Comparison of ENCODE assay signal across 1 cellular context in the genomic region with DNA sequence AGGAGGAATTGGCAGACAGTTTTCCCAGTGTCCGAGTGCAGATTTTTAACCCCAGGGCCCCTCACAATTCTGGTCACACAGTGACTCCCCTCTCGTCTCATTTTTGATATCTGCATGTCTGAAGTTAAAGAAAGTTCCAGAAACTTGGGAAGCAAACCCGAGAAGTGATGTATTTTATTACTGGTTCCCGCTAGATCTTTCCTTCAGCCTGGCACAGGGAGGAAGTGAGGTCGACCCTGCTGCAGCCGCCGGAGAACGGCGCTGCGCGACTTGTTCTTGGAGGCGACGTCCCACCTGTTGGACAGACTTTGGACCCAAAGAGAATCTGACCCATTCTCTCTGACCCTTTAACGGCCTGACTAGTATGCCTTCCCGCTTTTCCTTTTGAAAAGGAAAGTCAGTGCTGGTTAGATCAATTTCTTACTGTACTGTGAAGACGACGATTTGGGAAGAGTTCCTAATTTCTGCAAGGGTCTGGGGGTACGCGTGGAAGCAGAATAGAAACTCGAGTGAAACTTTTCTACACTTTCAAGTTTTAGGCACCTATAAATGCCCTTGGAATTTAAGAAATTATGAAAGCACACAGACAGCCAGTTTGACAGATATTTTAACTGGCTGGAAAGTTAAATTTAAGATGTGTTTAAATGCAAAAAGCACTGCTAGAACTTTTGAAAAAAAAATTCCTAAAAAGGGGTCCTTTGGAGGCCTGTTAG.
A peak's percentile ranks its signal among the peaks of the same experiment; 100 is the strongest.
TF ChIP-seq lines count a peak whose summit lies in the region.

No MANE protein-coding gene starts in this region.

TF ChIP-seq in HepG2, 621 proteins besides CTCF, POLR2A, EP300 and RAD21 (continued from another document and continues in another):
- TF ChIP-seq ETV5 (CRISPR knock-in tag; IDR thresholded peaks at IDR 0.05; ENCODE audit: borderline replicate concordance) (peak; percentile 45; the same call in 1 of the 2 replicates), MED1 (CRISPR knock-in tag; IDR thresholded peaks at IDR 0.05) (peak; percentile 39; the same call in 1 of the 2 replicates), PITX1 (CRISPR knock-in tag; IDR thresholded peaks at IDR 0.05) (no peak), SALL1 (CRISPR knock-in tag; IDR thresholded peaks at IDR 0.05) (peak; percentile 60), RARA (CRISPR knock-in tag; IDR thresholded peaks at IDR 0.05) (0 out of 2 replicates have a peak, but pooled peaks have one; percentile 21), HOXA3 (CRISPR knock-in tag; IDR thresholded peaks at IDR 0.05) (peak; percentile 53; the same call in 1 of the 2 replicates), E2F5 (CRISPR knock-in tag; conservative IDR thresholded peaks at IDR 0.05) (no peak), ZNF280B (CRISPR knock-in tag; IDR thresholded peaks at IDR 0.05; ENCODE audit: borderline replicate concordance) (no peak), TOE1 (CRISPR knock-in tag; IDR thresholded peaks at IDR 0.05) (no peak), ZNF720 (CRISPR knock-in tag; IDR thresholded peaks at IDR 0.05) (no peak), GATAD2A (CRISPR knock-in tag; IDR thresholded peaks at IDR 0.05) (peak; percentile 68), NCOR1 (IDR thresholded peaks at IDR 0.05; ENCODE audit: borderline replicate concordance, low read length) (peak; percentile 60; the same call in 1 of the 2 replicates), POLR2G (IDR thresholded peaks at IDR 0.05; ENCODE audit: low read depth, low read length) (peak; percentile 34; the same call in 1 of the 2 replicates), SIN3A (IDR thresholded peaks at IDR 0.05; ENCODE audit: borderline replicate concordance, low read depth, low read length) (0 out of 2 replicates have a peak, but pooled peaks have one; percentile 62), HDAC1 (CRISPR knock-in tag; IDR thresholded peaks at IDR 0.05) (peak; percentile 47; the same call in 1 of the 2 replicates), ZMYM2 (CRISPR knock-in tag; IDR thresholded peaks at IDR 0.05) (no peak), ZSCAN9 (CRISPR knock-in tag; IDR thresholded peaks at IDR 0.05; ENCODE audit: borderline replicate concordance) (no peak; the same call in 1 of the 2 replicates), TEAD2 (CRISPR knock-in tag; IDR thresholded peaks at IDR 0.05) (no peak), HMGA1 (CRISPR knock-in tag; conservative IDR thresholded peaks at IDR 0.05) (no peak), HDAC2 (CRISPR knock-in tag; IDR thresholded peaks at IDR 0.05) (peak; percentile 56; the same call in 1 of the 2 replicates), PCBP1 (IDR thresholded peaks at IDR 0.05; ENCODE audit: borderline replicate concordance, low read depth, low read length) (no peak), SKI (IDR thresholded peaks at IDR 0.05; ENCODE audit: partially characterized antibody) (peak; percentile 30), ZMYM4 (CRISPR knock-in tag; IDR thresholded peaks at IDR 0.05) (peak; percentile 39; the same call in 1 of the 2 replicates), MBNL3 (CRISPR knock-in tag; conservative IDR thresholded peaks at IDR 0.05) (no peak), ZNF580 (CRISPR knock-in tag; IDR thresholded peaks at IDR 0.05; ENCODE audit: borderline replicate concordance, low read depth) (0 out of 2 replicates have a peak, but pooled peaks have one; percentile 38), ZSCAN20 (CRISPR knock-in tag; IDR thresholded peaks at IDR 0.05; ENCODE audit: borderline replicate concordance) (0 out of 2 replicates have a peak, but pooled peaks have one; percentile 36), ELF3 (CRISPR knock-in tag; IDR thresholded peaks at IDR 0.05) (peak; percentile 68), ZNF260 (CRISPR knock-in tag; IDR thresholded peaks at IDR 0.05; ENCODE audit: borderline replicate concordance, low read depth) (no peak), TBL1XR1 (IDR thresholded peaks at IDR 0.05; ENCODE audit: borderline replicate concordance, low read length, partially characterized antibody) (no peak), RFX5 (IDR thresholded peaks at IDR 0.05; ENCODE audit: low read depth, low read length) (no peak), SIX4 (CRISPR knock-in tag; IDR thresholded peaks at IDR 0.05) (peak; percentile 30; the same call in 1 of the 2 replicates)
- TF ChIP-seq, protein P1, sequence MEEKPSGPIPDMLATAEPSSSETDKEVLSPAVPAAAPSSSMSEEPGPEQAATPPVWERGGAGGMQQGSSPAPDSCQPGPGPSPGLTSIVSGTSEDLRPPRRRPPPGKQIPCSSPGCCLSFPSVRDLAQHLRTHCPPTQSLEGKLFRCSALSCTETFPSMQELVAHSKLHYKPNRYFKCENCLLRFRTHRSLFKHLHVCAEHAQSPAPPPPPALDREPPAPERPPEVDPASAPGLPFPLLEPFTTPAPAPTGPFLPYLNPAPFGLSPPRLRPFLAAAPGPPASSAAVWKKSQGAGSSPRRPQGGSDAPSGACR (CRISPR knock-in tag; IDR thresholded peaks at IDR 0.05): 0 out of 2 replicates have a peak, but pooled peaks have one; percentile 33
- TF ChIP-seq, protein P2, sequence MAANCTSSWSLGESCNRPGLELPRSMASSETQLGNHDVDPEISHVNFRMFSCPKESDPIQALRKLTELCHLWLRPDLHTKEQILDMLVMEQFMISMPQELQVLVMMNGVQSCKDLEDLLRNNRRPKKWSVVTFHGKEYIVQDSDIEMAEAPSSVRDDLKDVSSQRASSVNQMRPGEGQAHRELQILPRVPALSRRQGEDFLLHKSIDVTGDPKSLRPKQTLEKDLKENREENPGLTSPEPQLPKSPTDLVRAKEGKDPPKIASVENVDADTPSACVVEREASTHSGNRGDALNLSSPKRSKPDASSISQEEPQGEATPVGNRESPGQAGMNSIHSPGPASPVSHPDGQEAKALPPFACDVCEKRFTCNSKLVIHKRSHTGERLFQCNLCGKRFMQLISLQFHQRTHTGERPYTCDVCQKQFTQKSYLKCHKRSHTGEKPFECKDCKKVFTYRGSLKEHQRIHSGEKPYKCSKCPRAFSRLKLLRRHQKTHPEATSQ (CRISPR knock-in tag; IDR thresholded peaks at IDR 0.05; ENCODE audit: borderline replicate concordance): 0 out of 2 replicates have a peak, but pooled peaks have one; percentile 42
- TF ChIP-seq, protein P3, sequence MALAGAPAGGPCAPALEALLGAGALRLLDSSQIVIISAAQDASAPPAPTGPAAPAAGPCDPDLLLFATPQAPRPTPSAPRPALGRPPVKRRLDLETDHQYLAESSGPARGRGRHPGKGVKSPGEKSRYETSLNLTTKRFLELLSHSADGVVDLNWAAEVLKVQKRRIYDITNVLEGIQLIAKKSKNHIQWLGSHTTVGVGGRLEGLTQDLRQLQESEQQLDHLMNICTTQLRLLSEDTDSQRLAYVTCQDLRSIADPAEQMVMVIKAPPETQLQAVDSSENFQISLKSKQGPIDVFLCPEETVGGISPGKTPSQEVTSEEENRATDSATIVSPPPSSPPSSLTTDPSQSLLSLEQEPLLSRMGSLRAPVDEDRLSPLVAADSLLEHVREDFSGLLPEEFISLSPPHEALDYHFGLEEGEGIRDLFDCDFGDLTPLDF (CRISPR knock-in tag; IDR thresholded peaks at IDR 0.05): peak; percentile 64; the same call in 1 of the 2 replicates
- TF ChIP-seq, protein P4, sequence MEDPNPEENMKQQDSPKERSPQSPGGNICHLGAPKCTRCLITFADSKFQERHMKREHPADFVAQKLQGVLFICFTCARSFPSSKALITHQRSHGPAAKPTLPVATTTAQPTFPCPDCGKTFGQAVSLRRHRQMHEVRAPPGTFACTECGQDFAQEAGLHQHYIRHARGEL (CRISPR knock-in tag; IDR thresholded peaks at IDR 0.05): no peak
- TF ChIP-seq, protein P5, sequence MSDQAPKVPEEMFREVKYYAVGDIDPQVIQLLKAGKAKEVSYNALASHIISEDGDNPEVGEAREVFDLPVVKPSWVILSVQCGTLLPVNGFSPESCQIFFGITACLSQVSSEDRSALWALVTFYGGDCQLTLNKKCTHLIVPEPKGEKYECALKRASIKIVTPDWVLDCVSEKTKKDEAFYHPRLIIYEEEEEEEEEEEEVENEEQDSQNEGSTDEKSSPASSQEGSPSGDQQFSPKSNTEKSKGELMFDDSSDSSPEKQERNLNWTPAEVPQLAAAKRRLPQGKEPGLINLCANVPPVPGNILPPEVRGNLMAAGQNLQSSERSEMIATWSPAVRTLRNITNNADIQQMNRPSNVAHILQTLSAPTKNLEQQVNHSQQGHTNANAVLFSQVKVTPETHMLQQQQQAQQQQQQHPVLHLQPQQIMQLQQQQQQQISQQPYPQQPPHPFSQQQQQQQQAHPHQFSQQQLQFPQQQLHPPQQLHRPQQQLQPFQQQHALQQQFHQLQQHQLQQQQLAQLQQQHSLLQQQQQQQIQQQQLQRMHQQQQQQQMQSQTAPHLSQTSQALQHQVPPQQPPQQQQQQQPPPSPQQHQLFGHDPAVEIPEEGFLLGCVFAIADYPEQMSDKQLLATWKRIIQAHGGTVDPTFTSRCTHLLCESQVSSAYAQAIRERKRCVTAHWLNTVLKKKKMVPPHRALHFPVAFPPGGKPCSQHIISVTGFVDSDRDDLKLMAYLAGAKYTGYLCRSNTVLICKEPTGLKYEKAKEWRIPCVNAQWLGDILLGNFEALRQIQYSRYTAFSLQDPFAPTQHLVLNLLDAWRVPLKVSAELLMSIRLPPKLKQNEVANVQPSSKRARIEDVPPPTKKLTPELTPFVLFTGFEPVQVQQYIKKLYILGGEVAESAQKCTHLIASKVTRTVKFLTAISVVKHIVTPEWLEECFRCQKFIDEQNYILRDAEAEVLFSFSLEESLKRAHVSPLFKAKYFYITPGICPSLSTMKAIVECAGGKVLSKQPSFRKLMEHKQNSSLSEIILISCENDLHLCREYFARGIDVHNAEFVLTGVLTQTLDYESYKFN (CRISPR knock-in tag; conservative IDR thresholded peaks at IDR 0.05): 0 out of 2 replicates have a peak, but pooled peaks have one; percentile 24
- TF ChIP-seq, protein P6, sequence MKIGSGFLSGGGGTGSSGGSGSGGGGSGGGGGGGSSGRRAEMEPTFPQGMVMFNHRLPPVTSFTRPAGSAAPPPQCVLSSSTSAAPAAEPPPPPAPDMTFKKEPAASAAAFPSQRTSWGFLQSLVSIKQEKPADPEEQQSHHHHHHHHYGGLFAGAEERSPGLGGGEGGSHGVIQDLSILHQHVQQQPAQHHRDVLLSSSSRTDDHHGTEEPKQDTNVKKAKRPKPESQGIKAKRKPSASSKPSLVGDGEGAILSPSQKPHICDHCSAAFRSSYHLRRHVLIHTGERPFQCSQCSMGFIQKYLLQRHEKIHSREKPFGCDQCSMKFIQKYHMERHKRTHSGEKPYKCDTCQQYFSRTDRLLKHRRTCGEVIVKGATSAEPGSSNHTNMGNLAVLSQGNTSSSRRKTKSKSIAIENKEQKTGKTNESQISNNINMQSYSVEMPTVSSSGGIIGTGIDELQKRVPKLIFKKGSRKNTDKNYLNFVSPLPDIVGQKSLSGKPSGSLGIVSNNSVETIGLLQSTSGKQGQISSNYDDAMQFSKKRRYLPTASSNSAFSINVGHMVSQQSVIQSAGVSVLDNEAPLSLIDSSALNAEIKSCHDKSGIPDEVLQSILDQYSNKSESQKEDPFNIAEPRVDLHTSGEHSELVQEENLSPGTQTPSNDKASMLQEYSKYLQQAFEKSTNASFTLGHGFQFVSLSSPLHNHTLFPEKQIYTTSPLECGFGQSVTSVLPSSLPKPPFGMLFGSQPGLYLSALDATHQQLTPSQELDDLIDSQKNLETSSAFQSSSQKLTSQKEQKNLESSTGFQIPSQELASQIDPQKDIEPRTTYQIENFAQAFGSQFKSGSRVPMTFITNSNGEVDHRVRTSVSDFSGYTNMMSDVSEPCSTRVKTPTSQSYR (CRISPR knock-in tag; IDR thresholded peaks at IDR 0.05; ENCODE audit: borderline replicate concordance): no peak
